ENCODE assay signal across 8 cellular contexts in genomic region chr1:40532062-40532389, GRCh38. TPM values are rescaled to one million over a fixed set of nuclear protein-coding genes. Genes with fewer than 3 reads are reported as not detected.
DNase-seq lines count a peak whose midpoint lies in the region; TF ChIP-seq lines count a peak whose summit lies in the region.

No MANE protein-coding gene starts in this region.

- TF ChIP-seq CTCF in CD14-positive monocyte (IDR thresholded peaks at IDR 0.05), result no peak
- TF ChIP-seq CTCF in dorsolateral prefrontal cortex (IDR thresholded peaks at IDR 0.05 in 54 of 56, conservative IDR thresholded peaks at IDR 0.05 in 2 of 56; ENCODE audit: low read depth in 1 of 56, partially characterized antibody in 56 of 56), result no peak
- TF ChIP-seq CTCF in nephron progenitor cell (IDR thresholded peaks at IDR 0.05), result no peak

- H3K27me3 Mint-ChIP-seq in CD14-positive monocyte (ENCODE audit: low read depth in 3 of 3), result peaks cover 0 to 4% (median 0%) of the 10 kb centered on the region in 3 donors
- peaks cover 14% of the 10 kb centered on the region for H3K27me3 Mint-ChIP-seq in nephron progenitor cell (ENCODE audit: low read depth, poor library complexity)

- H3K4me3 Mint-ChIP-seq in CD14-positive monocyte, result peak overlapping the region; percentile 100
- peak overlapping the region; percentile 92 for H3K4me3 Mint-ChIP-seq in nephron progenitor cell

- peaks cover 3 to 25% (median 16%) of the 10 kb centered on the region in 7 donors for H3K9me3 Mint-ChIP-seq in CD14-positive monocyte
- H3K9me3 Mint-ChIP-seq in nephron progenitor cell, result peaks cover 48% of the 10 kb centered on the region

- no peaks in the 10 kb centered on the region for H3K27me3 ChIP-seq in dorsolateral prefrontal cortex

- H3K4me3 ChIP-seq in Jurkat, Clone E6-1 (ENCODE audit: low read length), result peak overlapping the region; percentile 94
- peak overlapping the region; percentile 66 to 98 (median 85) for H3K4me3 ChIP-seq in dorsolateral prefrontal cortex

- H3K4me1 Mint-ChIP-seq in CD14-positive monocyte (peaks cover 22% of the 10 kb centered on the region), nephron progenitor cell (peaks cover 25% of the 10 kb centered on the region)

- H3K36me3 Mint-ChIP-seq in CD14-positive monocyte (peaks cover 6 to 9% of the 10 kb centered on the region in 2 donors), nephron progenitor cell (ENCODE audit: low read depth) (peaks cover 25% of the 10 kb centered on the region)

- intact Hi-C loops in CD14-positive monocyte (cut with micrococcal nuclease), result no loop called here
- intact Hi-C loops in dorsolateral prefrontal cortex (cut with DNase I), result loop anchor here in 1 of 2 donors (5.0 kb wide), 1 partner anchor 80 kb away; the partner anchor contains the start of gene ZFP69B

- peak overlapping the region in 48 of 59 donors; percentile 7 to 93 (median 76) for H3K27ac ChIP-seq in dorsolateral prefrontal cortex

- peak overlapping the region; percentile 93 to 98 (median 97) for H3K27ac Mint-ChIP-seq in CD14-positive monocyte
- no peak overlapping the region for H3K27ac Mint-ChIP-seq in nephron progenitor cell

- DNase-seq in CD14-positive monocyte (ENCODE audit: low spot score) (no peak), dorsolateral prefrontal cortex (no peak), nephron progenitor cell (no peak), midbrain (lab: John Stamatoyannopoulos, UW) (no peak), NCI-H187 treated with DMSO at 0.1 percent for 48 hours (lab: John Stamatoyannopoulos, UW) (no peak), NCI-H1092 (lab: John Stamatoyannopoulos, UW) (no peak), dedifferentiated amniotic fluid mesenchymal stem cell (ENCODE audit: extremely low spot score) (no peak)
- no peak for DNase-seq in Jurkat, Clone E6-1 (ENCODE audit: low read depth, low spot score)

RNA-seq across cellular contexts. Expression of gene ZNF684, which starts 0.6 kb away (rescaled TPM):
- 1 to 10 TPM; 2.3 to 3.5 TPM for polyA plus RNA-seq in CD14-positive monocyte
- polyA plus RNA-seq in Jurkat, Clone E6-1 (2012; ENCODE audit: insufficient read depth, insufficient read length), result 6.1 TPM
- 10 to 100 TPM in 8 of 120 experiments, 1 to 10 TPM in 112; 3.1 to 15.7 (median 7.2) TPM for total RNA-seq in dorsolateral prefrontal cortex

RNA-seq across cellular contexts. Expression of gene EXO5, which starts 23.5 kb away (rescaled TPM):
- polyA plus RNA-seq in CD14-positive monocyte, result 1 to 10 TPM; 1.5 to 2.6 TPM
- polyA plus RNA-seq in Jurkat, Clone E6-1 (2012; ENCODE audit: insufficient read depth, insufficient read length), result 19.3 TPM
- 10 to 100 TPM in 39 of 120 experiments, 1 to 10 TPM in 81; 4.9 to 15.6 (median 9.1) TPM for total RNA-seq in dorsolateral prefrontal cortex

RNA-seq across cellular contexts. Expression of gene ZFP69, which starts 54.9 kb away (rescaled TPM):
- polyA plus RNA-seq in CD14-positive monocyte, result 1 to 10 TPM; 2.5 to 3.8 TPM
- polyA plus RNA-seq in Jurkat, Clone E6-1 (2012; ENCODE audit: insufficient read depth, insufficient read length), result 0.42 TPM
- total RNA-seq in dorsolateral prefrontal cortex, result 1 to 10 TPM in 119 of 120 experiments, under 1 TPM in 1; 0.95 to 5.3 (median 2.8) TPM
